Comparison of ENCODE assay signal across 24 cellular contexts in genomic region chr15:73336756-73337155, GRCh38. TPM values are rescaled to one million over a fixed set of nuclear protein-coding genes. Genes with fewer than 3 reads are reported as not detected.
"Had no signal": no experiment of that assay in that cellular context is flagged by ENCODE, and none has a peak within 500 bp of the region (broad histone marks: within the 10 kb centered on the region; RNA-seq: fewer than 3 reads in every experiment).

No MANE protein-coding gene starts in this region.

- H3K27ac ChIP-seq: HL-60, SJSA1, SK-N-MC had no signal

- H3K36me3 ChIP-seq: SJSA1 had no signal

- H3K4me3 ChIP-seq: SJSA1, SK-N-MC had no signal

- DNase-seq: KBM-7, MV-4-11, NCI-H1092, NCI-H1105 treated with DMSO at 0.1 percent for 48 hours, NCI-H1417 treated with DMSO at 0.1 percent for 48 hours, NCI-H146, NCI-H1694 treated with DMSO at 0.1 percent for 48 hours, NCI-H1930, NCI-H2081 treated with DMSO at 0.1 percent for 48 hours, NCI-H2171, NCI-H226, NCI-H446, NCI-H510A, NCI-H524 treated with DMSO at 0.1 percent for 48 hours, NCI-H69, NCI-H774, Right ventricle myocardium superior, RPMI8226, SIG-M5 had no signal

RNA-seq across cellular contexts. Expression of gene HCN4, which starts 32.0 kb away (rescaled TPM):
- total RNA-seq: LHCN-M2, MCF 10A, SJSA1 had no signal
